1 cellular context compared by ENCODE assay signal in genomic region chr3:85890043-85890555, GRCh38.
TF ChIP-seq lines count a peak whose summit lies in the region.

No MANE protein-coding gene starts in this region.

TF ChIP-seq in WTC11, 78 proteins besides CTCF, POLR2A, EP300 and RAD21 (continued from another document):
- TF ChIP-seq AFF4 (CRISPR knock-in tag; IDR thresholded peaks at IDR 0.05; ENCODE audit: borderline replicate concordance) = no peak
- TF ChIP-seq ATF6 (CRISPR knock-in tag; IDR thresholded peaks at IDR 0.05) = no peak
- TF ChIP-seq ETV6 (CRISPR knock-in tag; IDR thresholded peaks at IDR 0.05) = no peak
- TF ChIP-seq PREB (CRISPR knock-in tag; IDR thresholded peaks at IDR 0.05; ENCODE audit: borderline replicate concordance) = no peak
- TF ChIP-seq ATF3 (CRISPR knock-in tag; conservative IDR thresholded peaks at IDR 0.05) = no peak
- no peak for TF ChIP-seq NFE2L1 (CRISPR knock-in tag; IDR thresholded peaks at IDR 0.05)
- no peak for TF ChIP-seq ESRRA (CRISPR knock-in tag; IDR thresholded peaks at IDR 0.05; ENCODE audit: borderline replicate concordance)
- no peak for TF ChIP-seq E2F4 (CRISPR knock-in tag; IDR thresholded peaks at IDR 0.05; ENCODE audit: borderline replicate concordance, low read depth)
- TF ChIP-seq FOXK1 (CRISPR knock-in tag; IDR thresholded peaks at IDR 0.05) = no peak
- no peak for TF ChIP-seq ZBTB21 (CRISPR knock-in tag; IDR thresholded peaks at IDR 0.05; ENCODE audit: borderline replicate concordance)
- no peak for TF ChIP-seq ZNF396 (CRISPR knock-in tag; IDR thresholded peaks at IDR 0.05; ENCODE audit: borderline replicate concordance)
- no peak for TF ChIP-seq E2F5 (CRISPR knock-in tag; IDR thresholded peaks at IDR 0.05)
- no peak for TF ChIP-seq TCF7 (CRISPR knock-in tag; IDR thresholded peaks at IDR 0.05; ENCODE audit: low read depth)
- TF ChIP-seq NR3C1 (CRISPR knock-in tag; conservative IDR thresholded peaks at IDR 0.05; ENCODE audit: low read depth) = no peak
- no peak for TF ChIP-seq NR1H2 (CRISPR knock-in tag; IDR thresholded peaks at IDR 0.05)
- TF ChIP-seq ZNF423 (CRISPR knock-in tag; IDR thresholded peaks at IDR 0.05) = no peak
